Comparison of ENCODE assay signal across 15 cellular contexts in genomic region chr9:519579-519978, GRCh38.
"Had no signal": no experiment of that assay in that cellular context is flagged by ENCODE, and none has a peak within 500 bp of the region (broad histone marks: within the 10 kb centered on the region; RNA-seq: fewer than 3 reads in every experiment).

No MANE protein-coding gene starts in this region.

- FAIRE-seq: bronchial epithelial cell, frontal cortex, islet of Langerhans had no signal

- H3K27ac ChIP-seq: heart right ventricle, neural progenitor cell, tibial artery had no signal

- H3K27me3 Mint-ChIP-seq: activated CD4-positive, alpha-beta T cell treated with anti-CD3 and anti-CD28 coated beads, Interleukin-2, amount 10 ng/mL, durations not matched to agents 7 days and 5 days; stimulated activated memory B cell treated with anti-CD40 and anti-IgM and Interleukin-4, amounts not matched to agents 10 μg/mL and 1 μg/mL and 100 μg/mL, for 72 hours had no signal

- H3K27ac Mint-ChIP-seq: effector memory CD8-positive, alpha-beta T cell; neural progenitor cell; stimulated activated memory B cell treated with anti-CD40 and anti-IgM and Interleukin-4, amounts not matched to agents 10 μg/mL and 1 μg/mL and 100 μg/mL, for 72 hours; T-helper 2 cell treated with Interferon-gamma antibody and Interleukin-4, amounts not matched to agents 5 μg/mL and 100 μg/mL, for 36 hours had no signal

- H3K36me3 Mint-ChIP-seq: stimulated activated memory B cell treated with anti-CD40 and anti-IgM and Interleukin-4, amounts not matched to agents 10 μg/mL and 1 μg/mL and 100 μg/mL, for 72 hours had no signal

- ATAC-seq: effector memory CD8-positive, alpha-beta T cell; heart right ventricle; left ventricle myocardium superior; stimulated activated memory B cell treated with anti-CD40 and anti-IgM and Interleukin-4, amounts not matched to agents 10 μg/mL and 1 μg/mL and 100 μg/mL, for 72 hours had no signal

- H3K4me3 Mint-ChIP-seq: activated CD4-positive, alpha-beta T cell treated with anti-CD3 and anti-CD28 coated beads, Interleukin-2, amount 10 ng/mL, durations not matched to agents 7 days and 5 days; effector memory CD8-positive, alpha-beta T cell; neural progenitor cell; stimulated activated memory B cell treated with anti-CD40 and anti-IgM and Interleukin-4, amounts not matched to agents 10 μg/mL and 1 μg/mL and 100 μg/mL, for 72 hours; T-helper 2 cell treated with Interferon-gamma antibody and Interleukin-4, amounts not matched to agents 5 μg/mL and 100 μg/mL, for 36 hours had no signal

- H3K9me3 Mint-ChIP-seq: activated CD4-positive, alpha-beta T cell treated with anti-CD3 and anti-CD28 coated beads, Interleukin-2, amount 10 ng/mL, durations not matched to agents 7 days and 5 days; stimulated activated memory B cell treated with anti-CD40 and anti-IgM and Interleukin-4, amounts not matched to agents 10 μg/mL and 1 μg/mL and 100 μg/mL, for 72 hours; T-helper 2 cell treated with Interferon-gamma antibody and Interleukin-4, amounts not matched to agents 5 μg/mL and 100 μg/mL, for 36 hours had no signal

- H3K4me3 ChIP-seq: ascending aorta, heart right ventricle, neural progenitor cell, tibial artery had no signal

- H3K27me3 ChIP-seq: ascending aorta, heart right ventricle, neural progenitor cell, tibial artery had no signal

- H3K36me3 ChIP-seq: ascending aorta, heart right ventricle, neural progenitor cell, tibial artery had no signal

- DNase-seq: activated CD4-positive, alpha-beta T cell treated with anti-CD3 and anti-CD28 coated beads, Interleukin-2, amount 10 ng/mL, durations not matched to agents 7 days and 5 days; dermis blood vessel endothelial cell; effector memory CD8-positive, alpha-beta T cell; heart right ventricle; left ventricle myocardium superior; mesenchymal stem cell; SW 1271; tibial artery had no signal

- H3K4me1 Mint-ChIP-seq: neural progenitor cell had no signal

- H3K4me1 ChIP-seq: neural progenitor cell had no signal

- H3K9me3 ChIP-seq: ascending aorta, tibial artery had no signal
